10 cellular contexts compared by ENCODE assay signal in genomic region chr9:28212979-28213378, GRCh38.
DNase-seq lines count a peak whose midpoint lies in the region; ATAC-seq and TF ChIP-seq lines count a peak whose summit lies in the region.
"Had no signal": no experiment of that assay in that cellular context is flagged by ENCODE, and none has a peak within 500 bp of the region (broad histone marks: within the 10 kb centered on the region; RNA-seq: fewer than 3 reads in every experiment).

No MANE protein-coding gene starts in this region.

- no peaks in the 10 kb centered on the region for H3K4me1 Mint-ChIP-seq in CD8-positive, alpha-beta T cell (ENCODE audit: low read depth)

- no peak overlapping the region for H3K4me3 ChIP-seq in skeletal muscle cell (ENCODE audit: low read depth, low read length)
- no peak overlapping the region for H3K4me3 ChIP-seq in CD8-positive, alpha-beta T cell (ENCODE audit: low read depth, low read length)
- H3K4me3 ChIP-seq: MG63 had no signal

- H3K9me3 Mint-ChIP-seq in CD8-positive, alpha-beta T cell, result peaks cover 2% of the 10 kb centered on the region

- TF ChIP-seq CTCF in CD8-positive, alpha-beta T cell (IDR thresholded peaks at IDR 0.05), result no peak

- intact Hi-C loops in CD8-positive, alpha-beta T cell (cut with DNase I, micrococcal nuclease), result no loop called here

- no peak for ATAC-seq in CD8-positive, alpha-beta T cell
- ATAC-seq in stimulated activated naive CD8-positive, alpha-beta T cell treated with anti-CD3 and anti-CD28 coated beads, Interleukin-15, Interleukin-2, amounts not matched to agents 100 U/mL and 50 U/mL, for 24 hours, result no peak

- no peaks in the 10 kb centered on the region for H3K36me3 Mint-ChIP-seq in CD8-positive, alpha-beta T cell

- H3K4me1 ChIP-seq in CD8-positive, alpha-beta T cell (ENCODE audit: insufficient read depth, low read length), result no peaks in the 10 kb centered on the region

- no peaks in the 10 kb centered on the region for H3K36me3 ChIP-seq in CD8-positive, alpha-beta T cell (ENCODE audit: insufficient read depth, low read length)
- H3K36me3 ChIP-seq: MG63 had no signal

- H3K27ac Mint-ChIP-seq in CD8-positive, alpha-beta T cell, result no peak overlapping the region

- no peaks in the 10 kb centered on the region for H3K27me3 Mint-ChIP-seq in CD8-positive, alpha-beta T cell (ENCODE audit: low read depth)

- POLR2A ChIA-PET in CD8-positive, alpha-beta T cell (lab: Charles Lee), result no interaction called here

- H3K27ac ChIP-seq in CD8-positive, alpha-beta T cell (ENCODE audit: low read depth, low read length), result no peak overlapping the region

- CTCF ChIA-PET in CD8-positive, alpha-beta T cell (lab: Charles Lee), result no interaction called here

- H3K4me3 Mint-ChIP-seq in CD8-positive, alpha-beta T cell, result no peak overlapping the region

- no peaks in the 10 kb centered on the region for H3K27me3 ChIP-seq in CD8-positive, alpha-beta T cell (ENCODE audit: insufficient read depth, low read length)
- H3K27me3 ChIP-seq: MG63 had no signal

- DNase-seq in NCI-H1417 (lab: John Stamatoyannopoulos, UW) (peak in 2 of 3 experiments; percentile 1 to 74), NCI-H1417 treated with DMSO at 0.1 percent for 48 hours (lab: John Stamatoyannopoulos, UW) (no peak), LoVo (ENCODE audit: low spot score) (peak; percentile 86), dedifferentiated amniotic fluid mesenchymal stem cell (ENCODE audit: extremely low spot score) (peak; percentile 50), skeletal muscle cell (ENCODE audit: low read depth) (peak; percentile 64), pons (ENCODE audit: low spot score) (no peak)
- DNase-seq in CD8-positive, alpha-beta T cell, result no peak
- DNase-seq in stimulated activated naive CD8-positive, alpha-beta T cell treated with anti-CD3 and anti-CD28 coated beads, Interleukin-15, Interleukin-2, amounts not matched to agents 100 U/mL and 50 U/mL, for 24 hours, result no peak
- DNase-seq: activated CD4-positive, alpha-beta T cell treated with anti-CD3 and anti-CD28 coated beads for 48 hours; MG63 had no signal

- no peaks in the 10 kb centered on the region for H3K9me3 ChIP-seq in CD8-positive, alpha-beta T cell (ENCODE audit: low read length)
- H3K9me3 ChIP-seq: MG63 had no signal

Comparison
In these comparisons a context has a peak if more than half of its experiments do, and no peak if none do; other contexts are left out.
1. DNase-seq: peak in NCI-H1417 (2 of 3), LoVo (single experiment), dedifferentiated amniotic fluid mesenchymal stem cell (single experiment) and skeletal muscle cell (single experiment); none in NCI-H1417 treated with DMSO at 0.1 percent for 48 hours (single experiment), CD8-positive, alpha-beta T cell (0 of 7), pons (single experiment) and stimulated activated naive CD8-positive, alpha-beta T cell treated with anti-CD3 and anti-CD28 coated beads, Interleukin-15, Interleukin-2, amounts not matched to agents 100 U/mL and 50 U/mL, for 24 hours (single experiment).